ENCODE assay signal across 19 cellular contexts in the genomic region with DNA sequence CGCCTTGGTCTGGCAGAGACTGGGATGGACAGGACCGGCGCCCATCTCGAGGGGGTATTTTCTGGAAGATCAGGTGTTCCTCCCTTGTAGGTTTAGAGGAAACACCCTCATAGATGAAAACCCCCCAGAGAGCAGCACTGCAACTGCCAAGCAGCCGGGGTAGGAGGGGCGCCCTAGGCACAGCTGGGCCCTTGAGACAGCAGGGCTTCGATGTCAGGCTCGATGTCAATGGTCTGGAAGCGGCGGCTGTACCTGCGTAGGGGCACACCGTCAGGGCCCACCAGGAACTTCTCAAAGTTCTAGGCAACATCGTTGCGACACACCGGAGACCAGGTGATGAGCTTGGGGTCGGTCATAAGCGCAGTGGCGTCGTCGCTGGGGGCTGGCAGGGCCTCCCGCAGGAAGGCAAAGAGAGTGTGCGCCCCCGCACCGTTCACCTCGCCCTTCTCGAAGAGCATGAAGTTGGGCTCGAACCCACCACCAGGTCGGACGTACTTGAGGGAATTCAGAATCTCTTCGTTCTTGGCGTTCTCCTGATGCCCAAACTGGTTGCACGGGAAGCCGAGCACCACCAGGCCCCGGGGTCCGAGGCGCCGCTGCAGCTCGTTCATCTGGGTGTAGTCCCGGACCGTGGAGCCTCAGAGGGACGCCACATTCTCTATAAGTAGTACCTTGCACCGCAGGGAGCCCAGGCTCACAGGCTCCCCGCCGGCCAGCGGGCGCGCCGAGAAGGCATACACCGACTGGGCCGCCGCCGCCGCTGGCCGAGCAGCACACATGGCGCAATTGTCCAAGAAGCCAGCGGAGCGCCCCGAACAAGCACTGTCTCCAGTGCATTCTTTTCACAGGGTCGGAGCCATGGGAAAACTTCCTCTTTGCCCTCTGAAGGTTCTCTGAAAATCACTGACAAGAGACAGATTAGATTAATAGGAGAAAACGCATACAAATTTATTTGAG. TPM values are rescaled to one million over a fixed set of nuclear protein-coding genes. Genes with fewer than 3 reads are reported as not detected.
DNase-seq lines count a peak whose midpoint lies in the region; ATAC-seq, FAIRE-seq and TF ChIP-seq lines count a peak whose summit lies in the region.
"Not testable (repeated sequence)": the region's sequence is repeated elsewhere in the genome, so short reads cannot be mapped to it uniquely, and the experiment has no call there.
"Had no signal": no experiment of that assay in that cellular context is flagged by ENCODE, and none has a peak within 500 bp of the region (broad histone marks: within the 10 kb centered on the region; RNA-seq: fewer than 3 reads in every experiment).

No MANE protein-coding gene starts in this region.

- not testable (repeated sequence) for H3K9me3 ChIP-seq in heart left ventricle

- not testable (repeated sequence) for TF ChIP-seq POLR2A in heart left ventricle (IDR thresholded peaks at IDR 0.05)

- H3K36me3 Mint-ChIP-seq in activated CD8-positive, alpha-beta T cell treated with anti-CD3 and anti-CD28 coated beads for 36 hours (ENCODE audit: low read depth); MCF 10A (ENCODE audit: insufficient read depth, unreplicated experiment); natural killer cell treated with Interleukin-12 subunit alpha and Interleukin-12 subunit beta and Interleukin-15 and Interleukin-18, amount 100 ng/mL, for 72 hours: not testable (repeated sequence)

- FAIRE-seq in GM19239 (lab: Jason Lieb, UNC), result peak; percentile 94

- peaks cover 0 to 16% (median 0%) of the 10 kb centered on the region in 9 donors for H3K27me3 ChIP-seq in heart left ventricle

- POLR2A ChIA-PET in activated CD8-positive, alpha-beta T cell treated with anti-CD3 and anti-CD28 coated beads for 36 hours (lab: Charles Lee); MCF 10A (lab: Yijun Ruan, JAX): not testable (repeated sequence)

- H3K27ac ChIP-seq in heart left ventricle, result not testable (repeated sequence)

- ATAC-seq in activated CD8-positive, alpha-beta T cell treated with anti-CD3 and anti-CD28 coated beads for 36 hours, result peak; percentile 43
- ATAC-seq in heart left ventricle, result peak in 1 of 4 donors; percentile 50
- peak in 1 of 2 donors; percentile 63 for ATAC-seq in natural killer cell treated with Interleukin-12 subunit alpha and Interleukin-12 subunit beta and Interleukin-15 and Interleukin-18, amount 100 ng/mL, for 72 hours

- not testable (repeated sequence) for H3K27ac Mint-ChIP-seq in activated CD8-positive, alpha-beta T cell treated with anti-CD3 and anti-CD28 coated beads for 36 hours
- peak overlapping the region; percentile 20 for H3K27ac Mint-ChIP-seq in MCF 10A (ENCODE audit: low read depth, unreplicated experiment)
- peak overlapping the region; percentile 94 to 97 for H3K27ac Mint-ChIP-seq in natural killer cell treated with Interleukin-12 subunit alpha and Interleukin-12 subunit beta and Interleukin-15 and Interleukin-18, amount 100 ng/mL, for 72 hours

- H3K36me3 ChIP-seq in heart left ventricle, result not testable (repeated sequence)

- H3K4me3 ChIP-seq in heart left ventricle, result not testable (repeated sequence)

- TF ChIP-seq CTCF in activated CD8-positive, alpha-beta T cell treated with anti-CD3 and anti-CD28 coated beads for 36 hours (IDR thresholded peaks at IDR 0.05); MCF 10A (IDR thresholded peaks at IDR 0.05; ENCODE audit: unreplicated experiment); heart left ventricle (IDR thresholded peaks at IDR 0.05): not testable (repeated sequence)

- peaks cover 0 to 14% (median 0%) of the 10 kb centered on the region in 12 donors for H3K4me1 ChIP-seq in heart left ventricle

- H3K27me3 Mint-ChIP-seq in activated CD8-positive, alpha-beta T cell treated with anti-CD3 and anti-CD28 coated beads for 36 hours; MCF 10A (ENCODE audit: insufficient read depth, unreplicated experiment); natural killer cell treated with Interleukin-12 subunit alpha and Interleukin-12 subunit beta and Interleukin-15 and Interleukin-18, amount 100 ng/mL, for 72 hours: not testable (repeated sequence)

- not testable (repeated sequence) for BruUV-seq in MCF 10A (replicated peaks; lab: Mats Ljungman, UMichigan)

- DNase-seq in GM19239 (ENCODE audit: insufficient read length, low spot score); activated CD8-positive, alpha-beta T cell treated with anti-CD3 and anti-CD28 coated beads for 36 hours; MCF 10A (ENCODE audit: unreplicated experiment); natural killer cell treated with Interleukin-12 subunit alpha and Interleukin-12 subunit beta and Interleukin-15 and Interleukin-18, amount 100 ng/mL, for 72 hours (ENCODE audit: low spot score): not testable (repeated sequence)
- DNase-seq in RKO (ENCODE audit: low spot score) (peak; percentile 12), heart left ventricle (peak in 3 of 5 donors; percentile 9 to 35 (median 31))
- DNase-seq in stimulated activated CD8-positive, alpha-beta memory T cell treated with anti-CD3 and anti-CD28 coated beads, Interleukin-4, amount 100 ng/mL, for 48 hours, result peak; percentile 25

- peaks cover 24% of the 10 kb centered on the region for H3K4me1 Mint-ChIP-seq in activated CD8-positive, alpha-beta T cell treated with anti-CD3 and anti-CD28 coated beads for 36 hours (ENCODE audit: low read depth)
- peaks cover 13% of the 10 kb centered on the region for H3K4me1 Mint-ChIP-seq in MCF 10A (ENCODE audit: insufficient read depth, unreplicated experiment)
- H3K4me1 Mint-ChIP-seq in natural killer cell treated with Interleukin-12 subunit alpha and Interleukin-12 subunit beta and Interleukin-15 and Interleukin-18, amount 100 ng/mL, for 72 hours (ENCODE audit: low read depth in 2 of 2), result peaks cover 20 to 42% of the 10 kb centered on the region in 2 donors

- H3K9me3 Mint-ChIP-seq in activated CD8-positive, alpha-beta T cell treated with anti-CD3 and anti-CD28 coated beads for 36 hours; MCF 10A (ENCODE audit: unreplicated experiment); natural killer cell treated with Interleukin-12 subunit alpha and Interleukin-12 subunit beta and Interleukin-15 and Interleukin-18, amount 100 ng/mL, for 72 hours: not testable (repeated sequence)

- WGBS in heart left ventricle, 4 donors, result 90 to 95% (median 93%) methylated on average over 53 to 60 of the region's 60 CpGs

- intact Hi-C loops in activated CD8-positive, alpha-beta T cell treated with anti-CD3 and anti-CD28 coated beads for 36 hours (cut with micrococcal nuclease); heart left ventricle (cut with DNase I): not testable (repeated sequence)
- intact Hi-C loops in MCF 10A (cut with micrococcal nuclease), result loop anchor here (5.0 kb wide), 1 partner anchor 108 kb away; no protein-coding TSS in a partner anchor

- CTCF ChIA-PET in activated CD8-positive, alpha-beta T cell treated with anti-CD3 and anti-CD28 coated beads for 36 hours (lab: Charles Lee); MCF 10A (lab: Yijun Ruan, JAX): not testable (repeated sequence)

- not testable (repeated sequence) for H3K4me3 Mint-ChIP-seq in activated CD8-positive, alpha-beta T cell treated with anti-CD3 and anti-CD28 coated beads for 36 hours; MCF 10A (ENCODE audit: unreplicated experiment); natural killer cell treated with Interleukin-12 subunit alpha and Interleukin-12 subunit beta and Interleukin-15 and Interleukin-18, amount 100 ng/mL, for 72 hours

RNA-seq across cellular contexts. Expression of gene ATXN3L, which starts 59.0 kb away (rescaled TPM):
- not detected for total RNA-seq in activated CD8-positive, alpha-beta T cell treated with anti-CD3 and anti-CD28 coated beads for 36 hours
- total RNA-seq in MCF 10A (2022) (not detected in 2 replicates), heart left ventricle (not detected)
- not detected for polyA plus RNA-seq in heart left ventricle
- total RNA-seq in natural killer cell treated with Interleukin-12 subunit alpha and Interleukin-12 subunit beta and Interleukin-15 and Interleukin-18, amount 100 ng/mL, for 72 hours, result not detected
- total RNA-seq: activated CD4-positive, alpha-beta T cell treated with anti-CD3 and anti-CD28 coated beads for 36 hours; activated CD8-positive, alpha-beta memory T cell treated with anti-CD3 and anti-CD28 coated beads for 36 hours; activated T-cell treated with anti-CD3 and anti-CD28 coated beads, Interleukin-2, amount 50 U/mL, for 4 hours; bronchial epithelial cell; Daoy; epithelial cell of proximal tubule; foreskin keratinocyte; GM12878; hepatocyte; SK-MEL-5; T-cell; urinary bladder had no signal
- polyA plus RNA-seq: foreskin keratinocyte, GM12878, hepatocyte, urinary bladder had no signal
